ENCODE assay signal across 9 cellular contexts in genomic region chr2:96859338-96859649, GRCh38. TPM values are rescaled to one million over a fixed set of nuclear protein-coding genes. Genes with fewer than 3 reads are reported as not detected.
DNase-seq lines count a peak whose midpoint lies in the region; TF ChIP-seq lines count a peak whose summit lies in the region.
"Had no signal": no experiment of that assay in that cellular context is flagged by ENCODE, and none has a peak within 500 bp of the region (broad histone marks: within the 10 kb centered on the region; RNA-seq: fewer than 3 reads in every experiment).

No MANE protein-coding gene starts in this region.

- H3K27me3 Mint-ChIP-seq in CD8-positive, alpha-beta memory T cell = no peaks in the 10 kb centered on the region

- H3K36me3 ChIP-seq in CD8-positive, alpha-beta memory T cell (ENCODE audit: insufficient read depth, low read length) = peaks cover 6% of the 10 kb centered on the region
- peaks cover 34% of the 10 kb centered on the region for H3K36me3 ChIP-seq in cardiac muscle cell

- H3K27ac Mint-ChIP-seq in CD8-positive, alpha-beta memory T cell = peak overlapping the region in 7 of 8 donors; percentile 8 to 83 (median 51)

- TF ChIP-seq CTCF in cardiac muscle cell (IDR thresholded peaks at IDR 0.05; ENCODE audit: low read depth, low read length) = no peak

- CTCF ChIA-PET in CD8-positive, alpha-beta memory T cell (lab: Charles Lee) = interaction anchor here (1.7 to 14.3 kb wide), 10 partner anchors 10 to 108 kb away, joined by 3 to 358 read pairs (median 20); partner anchors contain the start of genes CNNM3 and SEMA4C

- H3K4me1 Mint-ChIP-seq in CD8-positive, alpha-beta memory T cell = peaks cover 28 to 59% (median 46%) of the 10 kb centered on the region in 3 donors

- DNase-seq in CD8-positive, alpha-beta memory T cell = no peak
- DNase-seq in SK-N-DZ (ENCODE audit: low spot score) = peak; percentile 42
- no peak for DNase-seq in cardiac muscle cell (ENCODE audit: low read depth in 1 of 2, low spot score in 1 of 2)
- DNase-seq in putamen (ENCODE audit: low spot score) = peak; percentile 47
- DNase-seq in hippocampal formation (lab: John Stamatoyannopoulos, UW) = no peak
- no peak for DNase-seq in stimulated activated CD4-positive, alpha-beta T cell treated with anti-CD3 and anti-CD28 coated beads, Interleukin-4, amount 100 ng/mL, for 1 hour
- no peak for DNase-seq in NCI-H2171 treated with DMSO at 0.1 percent for 48 hours (lab: John Stamatoyannopoulos, UW)
- DNase-seq in GF-D8 (lab: John Stamatoyannopoulos, UW) = no peak
- DNase-seq: activated CD4-positive, CD25-positive, alpha-beta regulatory T cell had no signal

- no peaks in the 10 kb centered on the region for H3K9me3 Mint-ChIP-seq in CD8-positive, alpha-beta memory T cell

- H3K4me3 ChIP-seq in CD8-positive, alpha-beta memory T cell (ENCODE audit: low read length) = no peak overlapping the region
- H3K4me3 ChIP-seq in cardiac muscle cell = no peak overlapping the region

- peaks cover 32% of the 10 kb centered on the region for H3K4me1 ChIP-seq in CD8-positive, alpha-beta memory T cell (ENCODE audit: insufficient read depth, low read length)
- H3K4me1 ChIP-seq in cardiac muscle cell (ENCODE audit: low read depth) = peaks cover 3% of the 10 kb centered on the region

- POLR2A ChIA-PET in CD8-positive, alpha-beta memory T cell (lab: Charles Lee) = no interaction called here

- H3K27ac ChIP-seq in CD8-positive, alpha-beta memory T cell (ENCODE audit: low read depth, low read length) = no peak overlapping the region
- peak overlapping the region; percentile 3 for H3K27ac ChIP-seq in cardiac muscle cell

- H3K9me3 ChIP-seq in CD8-positive, alpha-beta memory T cell (ENCODE audit: low read length) = no peaks in the 10 kb centered on the region
- no peaks in the 10 kb centered on the region for H3K9me3 ChIP-seq in cardiac muscle cell (ENCODE audit: low read depth)

- H3K4me3 Mint-ChIP-seq in CD8-positive, alpha-beta memory T cell = peak overlapping the region; percentile 49 to 94 (median 79)

- peaks cover 0 to 53% (median 12%) of the 10 kb centered on the region in 3 donors for H3K36me3 Mint-ChIP-seq in CD8-positive, alpha-beta memory T cell

- no peaks in the 10 kb centered on the region for H3K27me3 ChIP-seq in CD8-positive, alpha-beta memory T cell (ENCODE audit: insufficient read depth, low read length, poor library complexity, severe bottlenecking)
- no peaks in the 10 kb centered on the region for H3K27me3 ChIP-seq in cardiac muscle cell

RNA-seq across cellular contexts. Expression of gene ANKRD39, which starts 1.5 kb away (rescaled TPM):
- total RNA-seq in CD8-positive, alpha-beta memory T cell = 10 to 100 TPM; 30.9 to 32.2 TPM
- 29.6 TPM for polyA plus RNA-seq in CD8-positive, alpha-beta memory T cell
- polyA plus RNA-seq in SK-N-DZ (2014; cell fraction: cytosol; rRNA removed) = 23.2 and 23.9 TPM in 2 replicates
- 20.5 and 30.6 TPM in 2 replicates for polyA plus RNA-seq in SK-N-DZ (2014; cell fraction: nucleus; rRNA removed)
- total RNA-seq in cardiac muscle cell = 15.4 and 27.8 TPM in 2 replicates
- polyA plus RNA-seq in cardiac muscle cell = 32.1 and 32.3 TPM in 2 replicates

RNA-seq across cellular contexts. Expression of gene SEMA4C, which starts 10.6 kb away (rescaled TPM):
- 10 to 100 TPM; 16.6 to 18.7 TPM for total RNA-seq in CD8-positive, alpha-beta memory T cell
- 7.1 TPM for polyA plus RNA-seq in CD8-positive, alpha-beta memory T cell
- polyA plus RNA-seq in SK-N-DZ (2014; cell fraction: cytosol; rRNA removed) = 42.0 and 42.7 TPM in 2 replicates
- 91.3 and 99.0 TPM in 2 replicates for polyA plus RNA-seq in SK-N-DZ (2014; cell fraction: nucleus; rRNA removed)
- total RNA-seq in cardiac muscle cell = 45.7 and 53.6 TPM in 2 replicates
- 27.9 and 31.1 TPM in 2 replicates for polyA plus RNA-seq in cardiac muscle cell

RNA-seq across cellular contexts. Expression of gene ANKRD23, which starts 15.5 kb away (rescaled TPM):
- total RNA-seq in CD8-positive, alpha-beta memory T cell = 1 to 10 TPM; 3.8 to 3.9 TPM
- 0.47 TPM for polyA plus RNA-seq in CD8-positive, alpha-beta memory T cell
- polyA plus RNA-seq in SK-N-DZ (2014; cell fraction: cytosol; rRNA removed) = 2.1 and 3.1 TPM in 2 replicates
- 14.5 and 26.4 TPM in 2 replicates for polyA plus RNA-seq in SK-N-DZ (2014; cell fraction: nucleus; rRNA removed)
- 4.8 and 11.0 TPM in 2 replicates for total RNA-seq in cardiac muscle cell
- 2.5 and 3.3 TPM in 2 replicates for polyA plus RNA-seq in cardiac muscle cell

RNA-seq across cellular contexts. Expression of gene CNNM3, which starts 43.2 kb away (rescaled TPM):
- 10 to 100 TPM; 32.6 to 36.6 TPM for total RNA-seq in CD8-positive, alpha-beta memory T cell
- 13.0 TPM for polyA plus RNA-seq in CD8-positive, alpha-beta memory T cell
- 11.9 and 13.1 TPM in 2 replicates for polyA plus RNA-seq in SK-N-DZ (2014; cell fraction: cytosol; rRNA removed)
- polyA plus RNA-seq in SK-N-DZ (2014; cell fraction: nucleus; rRNA removed) = 13.5 and 24.5 TPM in 2 replicates
- 15.2 and 18.9 TPM in 2 replicates for total RNA-seq in cardiac muscle cell
- polyA plus RNA-seq in cardiac muscle cell = 37.6 and 46.6 TPM in 2 replicates

Comparison
In these comparisons a context has a peak if more than half of its experiments do, and no peak if none do; other contexts are left out.
1. DNase-seq: peak in SK-N-DZ (single experiment) and putamen (single experiment); none in CD8-positive, alpha-beta memory T cell (0 of 5), cardiac muscle cell (0 of 2), hippocampal formation (0 of 2), stimulated activated CD4-positive, alpha-beta T cell treated with anti-CD3 and anti-CD28 coated beads, Interleukin-4, amount 100 ng/mL, for 1 hour (single experiment), NCI-H2171 treated with DMSO at 0.1 percent for 48 hours (single experiment) and GF-D8 (single experiment).